ENCODE assay signal across 1 cellular context in the genomic region with DNA sequence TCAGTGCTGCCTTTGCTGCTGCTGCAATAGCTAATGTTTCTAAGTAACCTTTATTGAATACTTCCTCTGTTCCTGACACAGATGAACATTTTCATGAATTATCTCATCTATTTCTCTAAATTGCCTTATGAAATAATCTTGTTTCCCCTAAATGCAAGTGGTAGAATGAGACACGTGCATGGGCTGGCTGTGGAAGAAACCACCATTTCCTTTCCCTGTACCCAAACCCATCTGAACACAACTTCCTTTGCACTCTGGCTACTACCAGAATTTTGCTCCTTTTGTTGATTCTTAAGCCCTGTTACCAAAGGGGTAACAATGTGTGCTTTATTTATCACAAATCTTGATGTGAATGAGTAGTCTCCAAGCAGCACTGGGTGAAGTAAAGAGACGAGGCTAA.
TF ChIP-seq lines count a peak whose summit lies in the region.

No MANE protein-coding gene starts in this region.

TF ChIP-seq in SK-N-SH treated with all-trans-retinoic acid at 6 μM for 48 hours, 23 proteins besides CTCF, POLR2A, EP300 and RAD21 (continued from another document):
- TF ChIP-seq, protein P1, sequence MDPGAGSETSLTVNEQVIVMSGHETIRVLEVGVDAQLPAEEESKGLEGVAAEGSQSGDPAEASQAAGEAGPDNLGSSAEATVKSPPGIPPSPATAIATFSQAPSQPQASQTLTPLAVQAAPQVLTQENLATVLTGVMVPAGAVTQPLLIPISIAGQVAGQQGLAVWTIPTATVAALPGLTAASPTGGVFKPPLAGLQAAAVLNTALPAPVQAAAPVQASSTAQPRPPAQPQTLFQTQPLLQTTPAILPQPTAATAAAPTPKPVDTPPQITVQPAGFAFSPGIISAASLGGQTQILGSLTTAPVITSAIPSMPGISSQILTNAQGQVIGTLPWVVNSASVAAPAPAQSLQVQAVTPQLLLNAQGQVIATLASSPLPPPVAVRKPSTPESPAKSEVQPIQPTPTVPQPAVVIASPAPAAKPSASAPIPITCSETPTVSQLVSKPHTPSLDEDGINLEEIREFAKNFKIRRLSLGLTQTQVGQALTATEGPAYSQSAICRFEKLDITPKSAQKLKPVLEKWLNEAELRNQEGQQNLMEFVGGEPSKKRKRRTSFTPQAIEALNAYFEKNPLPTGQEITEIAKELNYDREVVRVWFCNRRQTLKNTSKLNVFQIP (CRISPR knock-in tag; IDR thresholded peaks at IDR 0.05; ENCODE audit: borderline replicate concordance, low read depth), result no peak
- TF ChIP-seq BACH2 (CRISPR knock-in tag; IDR thresholded peaks at IDR 0.05; ENCODE audit: borderline replicate concordance), result no peak
- TF ChIP-seq SNAI2 (CRISPR knock-in tag; IDR thresholded peaks at IDR 0.05), result no peak
